ENCODE assay signal across 13 cellular contexts in the genomic region with DNA sequence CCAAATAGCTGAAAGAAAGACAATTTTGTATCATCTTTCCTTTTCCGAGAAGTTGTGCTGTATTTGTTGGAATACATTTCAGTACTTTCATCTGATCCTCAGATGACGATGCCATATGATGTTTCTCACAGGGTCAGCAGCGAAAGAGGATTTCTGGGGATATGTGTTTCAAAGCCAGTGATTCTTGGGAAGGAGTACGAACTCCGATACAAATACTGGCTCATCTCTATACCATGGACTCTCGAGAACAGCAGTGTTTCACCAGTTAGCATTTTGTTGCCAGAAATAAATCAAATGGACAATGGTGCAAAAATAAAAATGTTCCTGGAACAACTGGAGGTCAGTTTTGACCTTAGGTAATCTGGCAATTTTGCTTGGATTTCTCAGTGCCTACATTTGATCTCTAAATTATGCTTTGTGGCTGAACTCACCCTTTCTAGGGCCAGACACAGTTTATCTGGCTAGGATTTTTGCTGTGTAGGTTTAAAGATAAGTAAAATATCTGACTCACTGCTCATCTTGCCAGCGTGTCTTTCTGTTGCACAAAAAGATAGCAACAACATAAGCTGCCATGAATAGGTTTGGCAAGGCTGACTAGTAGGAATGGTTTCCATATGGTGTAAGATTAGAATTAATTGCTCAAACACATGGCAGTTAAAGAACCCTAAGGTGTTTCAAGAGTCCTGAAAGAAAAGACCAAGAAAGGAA. TPM values are rescaled to one million over a fixed set of nuclear protein-coding genes. Genes with fewer than 3 reads are reported as not detected.
DNase-seq lines count a peak whose midpoint lies in the region; ATAC-seq, FAIRE-seq and TF ChIP-seq lines count a peak whose summit lies in the region.
"Had no signal": no experiment of that assay in that cellular context is flagged by ENCODE, and none has a peak within 500 bp of the region (broad histone marks: within the 10 kb centered on the region; RNA-seq: fewer than 3 reads in every experiment).

No MANE protein-coding gene starts in this region.

- TF ChIP-seq CTCF in AG09319 (IDR thresholded peaks at IDR 0.05; ENCODE audit: low read depth, low read length) (no peak), endothelial cell of umbilical vein (IDR thresholded peaks at IDR 0.05; ENCODE audit: extremely low read depth in 1 of 2, insufficient read depth in 1 of 2, low read depth in 1 of 2, low read length in 2 of 2) (no peak), nephron (IDR thresholded peaks at IDR 0.05; ENCODE audit: unreplicated experiment in 3 of 3) (no peak)

- intact Hi-C loops in endothelial cell of umbilical vein (cut with micrococcal nuclease), result no loop called here

- H4K20me1 ChIP-seq in endothelial cell of umbilical vein (replicated peaks; ENCODE audit: control insufficient read depth, extremely low read depth, insufficient read depth, low read length), result no peaks in the 10 kb centered on the region
- H4K20me1 ChIP-seq: BLaER1 treated with 17β-estradiol and CSF1 and Interleukin-3, amounts not matched to agents 10 nM and 100 nM had no signal

- BruUV-seq in endothelial cell of umbilical vein (replicated peaks; lab: Mats Ljungman, UMichigan), result no TSS peak

- TF ChIP-seq POLR2A in endothelial cell of umbilical vein (IDR thresholded peaks at IDR 0.05; ENCODE audit: low read depth, low read length), result no peak

- H3K27me3 ChIP-seq in endothelial cell of umbilical vein (ENCODE audit: control insufficient read depth in 2 of 2, insufficient read depth in 2 of 2, low read length in 2 of 2), result no peaks in the 10 kb centered on the region
- H3K27me3 ChIP-seq: BLaER1 treated with 17β-estradiol and CSF1 and Interleukin-3, amounts not matched to agents 10 nM and 100 nM had no signal

- peak overlapping the region; percentile 77 to 99 (median 95) for H3K27ac Mint-ChIP-seq in nephron
- H3K27ac Mint-ChIP-seq in activated naive CD8-positive, alpha-beta T cell treated with anti-CD3 and anti-CD28 coated beads, Interleukin-2, amount 50 U/mL, for 24 hours, result no peak overlapping the region
- H3K27ac Mint-ChIP-seq: activated naive CD8-positive, alpha-beta T cell had no signal

- CTCF ChIA-PET in endothelial cell of umbilical vein (lab: Charles Lee), result interaction anchor here (0.7 kb wide), 1 partner anchor 23 kb away, joined by 3 read pairs; no protein-coding TSS in a partner anchor

- no peak overlapping the region for H3K9ac ChIP-seq in endothelial cell of umbilical vein (replicated peaks; ENCODE audit: extremely low read depth, insufficient read depth, low read length)
- H3K9ac ChIP-seq: BLaER1 treated with 17β-estradiol and CSF1 and Interleukin-3, amounts not matched to agents 10 nM and 100 nM had no signal

- H3K4me2 ChIP-seq in endothelial cell of umbilical vein (ENCODE audit: insufficient read depth, low read length), result no peak overlapping the region
- H3K4me2 ChIP-seq: BLaER1 treated with 17β-estradiol and CSF1 and Interleukin-3, amounts not matched to agents 10 nM and 100 nM had no signal

- H3K27me3 Mint-ChIP-seq in nephron (ENCODE audit: low read depth), result no peaks in the 10 kb centered on the region
- H3K27me3 Mint-ChIP-seq in activated naive CD8-positive, alpha-beta T cell treated with anti-CD3 and anti-CD28 coated beads, Interleukin-2, amount 50 U/mL, for 24 hours, result no peaks in the 10 kb centered on the region
- H3K27me3 Mint-ChIP-seq: activated naive CD8-positive, alpha-beta T cell had no signal

- H3K4me3 ChIP-seq in endothelial cell of umbilical vein (replicated peaks in 1 of 3; ENCODE audit: insufficient read depth in 1 of 3, low read depth in 1 of 3, low read length in 3 of 3), result no peak overlapping the region
- H3K4me3 ChIP-seq: BLaER1 treated with 17β-estradiol and CSF1 and Interleukin-3, amounts not matched to agents 10 nM and 100 nM had no signal

- H3K4me1 ChIP-seq in endothelial cell of umbilical vein (ENCODE audit: control insufficient read depth, extremely low read depth, insufficient read depth, low read length), result no peaks in the 10 kb centered on the region
- H3K4me1 ChIP-seq: BLaER1 treated with 17β-estradiol and CSF1 and Interleukin-3, amounts not matched to agents 10 nM and 100 nM had no signal

- H2AFZ ChIP-seq in endothelial cell of umbilical vein (ENCODE audit: low read depth, low read length), result peak overlapping the region; percentile 3

- H3K27ac ChIP-seq in endothelial cell of umbilical vein (ENCODE audit: insufficient read depth, low read depth, low read length), result no peak overlapping the region
- H3K27ac ChIP-seq: BLaER1 treated with 17β-estradiol and CSF1 and Interleukin-3, amounts not matched to agents 10 nM and 100 nM had no signal

- POLR2A ChIA-PET in endothelial cell of umbilical vein (lab: Charles Lee), result no interaction called here

- H3K4me3 Mint-ChIP-seq in nephron, result peak overlapping the region in 2 of 3 experiments; percentile 11 to 44
- H3K4me3 Mint-ChIP-seq in activated naive CD8-positive, alpha-beta T cell treated with anti-CD3 and anti-CD28 coated beads, Interleukin-2, amount 50 U/mL, for 24 hours, result no peak overlapping the region
- H3K4me3 Mint-ChIP-seq: activated naive CD8-positive, alpha-beta T cell; neural crest cell had no signal

- DNase-seq in AG09319 (ENCODE audit: extremely low read depth, low read depth), result peak; percentile 35
- DNase-seq in NCI-H82 treated with DMSO at 0.1 percent for 48 hours (lab: John Stamatoyannopoulos, UW; ENCODE audit: unreplicated experiment), result peak; percentile 83
- no peak for DNase-seq in endothelial cell of umbilical vein (ENCODE audit: low read depth, low spot score)
- DNase-seq in stimulated activated CD4-positive, alpha-beta T cell treated with anti-CD3 and anti-CD28 coated beads, Interleukin-4, amount 100 ng/mL, for 4 hours, result no peak
- DNase-seq in stimulated activated CD4-positive, alpha-beta T cell treated with anti-CD3 and anti-CD28 coated beads, Interleukin-15, amount 100 ng/mL, for 24 hours, result no peak
- no peak for DNase-seq in activated naive CD8-positive, alpha-beta T cell treated with anti-CD3 and anti-CD28 coated beads, Interleukin-2, amount 50 U/mL, for 24 hours
- DNase-seq: Kasumi-1 had no signal

- no peaks in the 10 kb centered on the region for H3K9me1 ChIP-seq in endothelial cell of umbilical vein (replicated peaks; ENCODE audit: control insufficient read depth, extremely low read depth, insufficient read depth, low read length)

- H3K36me3 Mint-ChIP-seq in nephron (ENCODE audit: low read depth), result no peaks in the 10 kb centered on the region
- no peaks in the 10 kb centered on the region for H3K36me3 Mint-ChIP-seq in activated naive CD8-positive, alpha-beta T cell treated with anti-CD3 and anti-CD28 coated beads, Interleukin-2, amount 50 U/mL, for 24 hours (ENCODE audit: low read depth)

- H3K9me3 ChIP-seq in endothelial cell of umbilical vein (replicated peaks; ENCODE audit: control insufficient read depth, insufficient read depth, low read length), result no peaks in the 10 kb centered on the region
- H3K9me3 ChIP-seq: BLaER1 treated with 17β-estradiol and CSF1 and Interleukin-3, amounts not matched to agents 10 nM and 100 nM had no signal

- peaks cover 61% of the 10 kb centered on the region for H3K4me1 Mint-ChIP-seq in nephron
- no peaks in the 10 kb centered on the region for H3K4me1 Mint-ChIP-seq in activated naive CD8-positive, alpha-beta T cell treated with anti-CD3 and anti-CD28 coated beads, Interleukin-2, amount 50 U/mL, for 24 hours

- H3K36me3 ChIP-seq in endothelial cell of umbilical vein (ENCODE audit: control insufficient read depth in 2 of 2, extremely low read depth in 1 of 2, insufficient read depth in 2 of 2, low read length in 2 of 2), result no peaks in the 10 kb centered on the region
- H3K36me3 ChIP-seq: BLaER1 treated with 17β-estradiol and CSF1 and Interleukin-3, amounts not matched to agents 10 nM and 100 nM had no signal

- dilution Hi-C loops in endothelial cell of umbilical vein (cut with MboI; ENCODE audit: extremely low pct_ligation_motif_present, low sequenced_read_pairs), result no loop called here

- FAIRE-seq in endothelial cell of umbilical vein (lab: Jason Lieb, UNC), result peak; percentile 46

- H3K79me2 ChIP-seq in endothelial cell of umbilical vein (ENCODE audit: control insufficient read depth, insufficient read depth, low read length), result no peaks in the 10 kb centered on the region

- no peaks in the 10 kb centered on the region for H3K9me3 Mint-ChIP-seq in nephron
- no peaks in the 10 kb centered on the region for H3K9me3 Mint-ChIP-seq in activated naive CD8-positive, alpha-beta T cell treated with anti-CD3 and anti-CD28 coated beads, Interleukin-2, amount 50 U/mL, for 24 hours

- ATAC-seq in GM19452 (IDR thresholded peaks at IDR 0.05; ENCODE audit: unreplicated experiment), result no peak
- no peak for ATAC-seq in activated naive CD8-positive, alpha-beta T cell treated with anti-CD3 and anti-CD28 coated beads, Interleukin-2, amount 50 U/mL, for 24 hours

RNA-seq across cellular contexts. Expression of a gene that starts 11.0 kb away (rescaled TPM):
- total RNA-seq in endothelial cell of umbilical vein, result 284 and 398 TPM in 2 replicates
- polyA plus RNA-seq in endothelial cell of umbilical vein, result 479 and 538 TPM in 2 replicates
- 472 and 563 TPM in 2 replicates for polyA plus RNA-seq in endothelial cell of umbilical vein (2011; cell fraction: cytosol; rRNA removed)
- polyA plus RNA-seq in endothelial cell of umbilical vein (2011; cell fraction: nucleus; rRNA removed), result 160 and 196 TPM in 2 replicates
- polyA plus RNA-seq in endothelial cell of umbilical vein (2012), result 268 and 939 TPM in 2 replicates
- polyA minus RNA-seq in endothelial cell of umbilical vein, result 264 and 315 TPM in 2 replicates
- polyA minus RNA-seq in endothelial cell of umbilical vein (2011; cell fraction: cytosol; rRNA and poly(A)+ RNA removed), result not detected
- polyA minus RNA-seq in endothelial cell of umbilical vein (2011; cell fraction: nucleus; rRNA and poly(A)+ RNA removed), result 75.3 and 93.4 TPM in 2 replicates
- total RNA-seq: neural crest cell had no signal

RNA-seq across cellular contexts. Expression of a gene that starts 41.7 kb away (rescaled TPM):
- total RNA-seq in endothelial cell of umbilical vein, result 0.88 and 1.4 TPM in 2 replicates
- polyA plus RNA-seq in endothelial cell of umbilical vein, result 0.67 and 0.70 TPM in 2 replicates
- polyA plus RNA-seq in endothelial cell of umbilical vein (2011; cell fraction: cytosol; rRNA removed), result 0.75 and 0.98 TPM in 2 replicates
- polyA plus RNA-seq in endothelial cell of umbilical vein (2011; cell fraction: nucleus; rRNA removed), result 2.5 and 3.4 TPM in 2 replicates
- polyA plus RNA-seq in endothelial cell of umbilical vein (2012), result 0.62 and 0.68 TPM in 2 replicates
- 1.9 and 2.9 TPM in 2 replicates for polyA minus RNA-seq in endothelial cell of umbilical vein
- polyA minus RNA-seq in endothelial cell of umbilical vein (2011; cell fraction: cytosol; rRNA and poly(A)+ RNA removed), result not detected
- 6.1 and 8.8 TPM in 2 replicates for polyA minus RNA-seq in endothelial cell of umbilical vein (2011; cell fraction: nucleus; rRNA and poly(A)+ RNA removed)
- total RNA-seq: glomerular endothelial cell, neural crest cell had no signal

RNA-seq across cellular contexts. Expression of a gene that starts 53.3 kb away (rescaled TPM):
- 7.8 and 12.5 TPM in 2 replicates for total RNA-seq in endothelial cell of umbilical vein
- polyA plus RNA-seq in endothelial cell of umbilical vein, result 54.7 and 59.6 TPM in 2 replicates
- polyA plus RNA-seq in endothelial cell of umbilical vein (2011; cell fraction: cytosol; rRNA removed), result 40.7 and 47.9 TPM in 2 replicates
- polyA plus RNA-seq in endothelial cell of umbilical vein (2011; cell fraction: nucleus; rRNA removed), result 45.0 and 46.9 TPM in 2 replicates
- 24.8 and 41.3 TPM in 2 replicates for polyA plus RNA-seq in endothelial cell of umbilical vein (2012)
- polyA minus RNA-seq in endothelial cell of umbilical vein, result 117 and 133 TPM in 2 replicates
- polyA minus RNA-seq in endothelial cell of umbilical vein (2011; cell fraction: cytosol; rRNA and poly(A)+ RNA removed), result not detected
- 139 and 193 TPM in 2 replicates for polyA minus RNA-seq in endothelial cell of umbilical vein (2011; cell fraction: nucleus; rRNA and poly(A)+ RNA removed)
- total RNA-seq: neural crest cell had no signal

Comparison
In these comparisons a context has a peak if more than half of its experiments do, and no peak if none do; other contexts are left out.
1. DNase-seq: peak in AG09319 (single experiment) and NCI-H82 treated with DMSO at 0.1 percent for 48 hours (single experiment); none in endothelial cell of umbilical vein (single experiment), stimulated activated CD4-positive, alpha-beta T cell treated with anti-CD3 and anti-CD28 coated beads, Interleukin-4, amount 100 ng/mL, for 4 hours (0 of 2), stimulated activated CD4-positive, alpha-beta T cell treated with anti-CD3 and anti-CD28 coated beads, Interleukin-15, amount 100 ng/mL, for 24 hours (single experiment) and activated naive CD8-positive, alpha-beta T cell treated with anti-CD3 and anti-CD28 coated beads, Interleukin-2, amount 50 U/mL, for 24 hours (single experiment).